8 cellular contexts compared by ENCODE assay signal in the genomic region with DNA sequence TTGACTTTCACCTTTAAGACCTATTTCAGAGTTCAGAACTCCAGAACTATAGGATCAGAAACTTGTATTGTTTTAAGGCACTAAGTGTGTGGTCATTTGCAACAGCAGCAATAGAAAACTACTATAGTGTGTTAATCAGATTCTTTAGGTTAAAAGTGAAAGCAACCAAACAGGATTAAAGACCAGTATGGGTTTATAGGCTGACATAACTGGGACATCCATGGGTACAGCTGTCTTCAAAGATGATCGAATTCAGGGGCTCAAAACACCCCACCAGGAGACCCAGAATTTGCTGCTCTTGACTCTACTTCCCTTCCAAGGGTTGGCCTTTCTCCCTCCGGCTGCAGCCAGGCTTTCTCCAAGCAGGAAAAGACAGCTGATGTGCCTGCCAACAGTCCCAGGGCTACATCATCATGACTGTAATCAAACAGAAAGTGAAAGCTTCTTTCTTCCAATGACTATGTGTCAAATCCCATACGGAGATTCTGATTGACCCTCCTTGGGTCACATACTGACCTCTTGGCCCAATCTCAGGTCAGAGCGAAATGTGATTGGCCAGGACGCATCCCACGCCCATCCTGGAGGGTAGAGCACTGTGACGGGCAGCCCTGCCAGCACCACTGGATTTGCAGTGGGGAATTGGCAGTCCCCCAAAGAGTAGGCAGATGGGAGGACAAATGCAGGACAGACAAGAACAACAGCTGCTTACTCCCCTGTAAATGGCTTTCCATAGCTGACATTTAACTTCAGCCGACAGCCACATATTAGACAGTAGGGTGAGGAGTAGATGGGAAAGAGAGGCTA. TPM values are rescaled to one million over a fixed set of nuclear protein-coding genes. Genes with fewer than 3 reads are reported as not detected.
DNase-seq lines count a peak whose midpoint lies in the region; ATAC-seq and TF ChIP-seq lines count a peak whose summit lies in the region.

No MANE protein-coding gene starts in this region.

- peaks cover 0 to 2% (median 0%) of the 10 kb centered on the region in 3 donors for H3K27me3 Mint-ChIP-seq in CD14-positive monocyte (ENCODE audit: low read depth in 3 of 3)
- no peaks in the 10 kb centered on the region for H3K27me3 Mint-ChIP-seq in activated T-helper 17 cell treated with anti-CD3 and anti-CD28 coated beads, Interleukin-2, amount 50 U/mL, for 72 hours

- DNase-seq in CD14-positive monocyte (ENCODE audit: low spot score) (no peak), LoVo (ENCODE audit: low spot score) (peak; percentile 44), Right ventricle myocardium inferior (ENCODE audit: missing footprints) (peak; percentile 80), retina (peak; percentile 14), NCI-H1436 treated with DMSO at 0.1 percent for 48 hours (lab: John Stamatoyannopoulos, UW) (no peak), NCI-H345 treated with DMSO at 0.1 percent for 48 hours (lab: John Stamatoyannopoulos, UW; ENCODE audit: unreplicated experiment) (no peak)

- peaks cover 41% of the 10 kb centered on the region for H3K4me1 Mint-ChIP-seq in CD14-positive monocyte
- H3K4me1 Mint-ChIP-seq in activated T-helper 17 cell treated with anti-CD3 and anti-CD28 coated beads, Interleukin-2, amount 50 U/mL, for 72 hours, result peaks cover 14% of the 10 kb centered on the region

- no peaks in the 10 kb centered on the region for H3K36me3 Mint-ChIP-seq in CD14-positive monocyte
- H3K36me3 Mint-ChIP-seq in activated T-helper 17 cell treated with anti-CD3 and anti-CD28 coated beads, Interleukin-2, amount 50 U/mL, for 72 hours (ENCODE audit: low read depth), result no peaks in the 10 kb centered on the region

- peaks cover 0 to 3% (median 0%) of the 10 kb centered on the region in 7 donors for H3K9me3 Mint-ChIP-seq in CD14-positive monocyte
- no peaks in the 10 kb centered on the region for H3K9me3 Mint-ChIP-seq in activated T-helper 17 cell treated with anti-CD3 and anti-CD28 coated beads, Interleukin-2, amount 50 U/mL, for 72 hours

- ATAC-seq in activated T-helper 17 cell treated with anti-CD3 and anti-CD28 coated beads, Interleukin-2, amount 50 U/mL, for 72 hours (replicated peaks), result peak; percentile 81
- ATAC-seq in Right ventricle myocardium inferior, result peak; percentile 94
- no peak for ATAC-seq in HG02642 (IDR thresholded peaks at IDR 0.05; ENCODE audit: poor library complexity, unreplicated experiment)

- TF ChIP-seq CTCF in CD14-positive monocyte (IDR thresholded peaks at IDR 0.05), result no peak

- H3K4me3 Mint-ChIP-seq in CD14-positive monocyte, result peak overlapping the region; percentile 81 to 95
- H3K4me3 Mint-ChIP-seq in activated T-helper 17 cell treated with anti-CD3 and anti-CD28 coated beads, Interleukin-2, amount 50 U/mL, for 72 hours, result peak overlapping the region; percentile 66

- intact Hi-C loops in CD14-positive monocyte (cut with micrococcal nuclease), result loop anchor here in 1 of 2 donors (10.0 kb wide), 1 partner anchor 48 kb away; a partner anchor contains a TSS
- intact Hi-C loops in Right ventricle myocardium inferior (cut with DNase I), result no loop called here

- peak overlapping the region; percentile 87 to 98 (median 94) for H3K27ac Mint-ChIP-seq in CD14-positive monocyte
- H3K27ac Mint-ChIP-seq in activated T-helper 17 cell treated with anti-CD3 and anti-CD28 coated beads, Interleukin-2, amount 50 U/mL, for 72 hours, result peak overlapping the region; percentile 71

RNA-seq across cellular contexts. Expression of a gene that starts 51.4 kb away (rescaled TPM):
- 100 to 1,000 TPM; 187 to 206 TPM for polyA plus RNA-seq in CD14-positive monocyte
- total RNA-seq in activated T-helper 17 cell treated with anti-CD3 and anti-CD28 coated beads, Interleukin-2, amount 50 U/mL, for 72 hours, result 10 to 100 TPM; 55.5 to 80.2 TPM
- 82.6 TPM for total RNA-seq in Right ventricle myocardium inferior

Comparison
In these comparisons a context has a peak if more than half of its experiments do, and no peak if none do; other contexts are left out.
1. DNase-seq: peak in LoVo (single experiment), Right ventricle myocardium inferior (single experiment) and retina (single experiment); none in CD14-positive monocyte (single experiment), NCI-H1436 treated with DMSO at 0.1 percent for 48 hours (single experiment) and NCI-H345 treated with DMSO at 0.1 percent for 48 hours (single experiment).